8 cellular contexts compared by ENCODE assay signal in genomic region chr14:20460458-20461229, GRCh38. TPM values are rescaled to one million over a fixed set of nuclear protein-coding genes. Genes with fewer than 3 reads are reported as not detected.
DNase-seq lines count a peak whose midpoint lies in the region; ATAC-seq and TF ChIP-seq lines count a peak whose summit lies in the region.

No MANE protein-coding gene starts in this region.

- H3K4me3 ChIP-seq in neuron (ENCODE audit: low read length) = peak overlapping the region; percentile 97
- peak overlapping the region; percentile 77 to 83 for H3K4me3 ChIP-seq in aorta (ENCODE audit: low read length in 2 of 2)

- no peaks in the 10 kb centered on the region for H3K27me3 ChIP-seq in neuron (ENCODE audit: insufficient read depth, low read length)
- H3K27me3 ChIP-seq in aorta (ENCODE audit: control insufficient read depth in 1 of 2, insufficient read depth in 2 of 2, low read length in 1 of 2) = no peaks in the 10 kb centered on the region

- peaks cover 33% of the 10 kb centered on the region for H3K4me1 ChIP-seq in neuron (ENCODE audit: insufficient read depth, low read length)
- no peaks in the 10 kb centered on the region for H3K4me1 ChIP-seq in aorta (ENCODE audit: control insufficient read depth in 1 of 2, insufficient read depth in 2 of 2, low read length in 2 of 2)

- H3K4me1 Mint-ChIP-seq in activated CD8-positive, alpha-beta T cell treated with anti-CD3 and anti-CD28 coated beads, Interleukin-2, amount 10 ng/mL, durations not matched to agents 7 days and 5 days (ENCODE audit: low read depth) = peaks cover 38% of the 10 kb centered on the region

- H3K36me3 Mint-ChIP-seq in activated CD8-positive, alpha-beta T cell treated with anti-CD3 and anti-CD28 coated beads, Interleukin-2, amount 10 ng/mL, durations not matched to agents 7 days and 5 days (ENCODE audit: low read depth) = peaks cover 29% of the 10 kb centered on the region

- intact Hi-C loops in aorta (cut with DNase I) = loop anchor here (2.0 to 10.0 kb wide), 3 partner anchors 116 to 224 kb away; partner anchors contain the start of genes RNASE4 (in 2 of the 2) and PARP2 (in 1 of the 2)

- WGBS in aorta, 2 donors = 6 to 8% methylated on average over 29 to 32 of the region's 32 CpGs

- peaks cover 2% of the 10 kb centered on the region for H3K27me3 Mint-ChIP-seq in activated CD8-positive, alpha-beta T cell treated with anti-CD3 and anti-CD28 coated beads, Interleukin-2, amount 10 ng/mL, durations not matched to agents 7 days and 5 days (ENCODE audit: low read depth)

- CTCF ChIA-PET in activated CD8-positive, alpha-beta T cell treated with anti-CD3 and anti-CD28 coated beads, Interleukin-2, amount 10 ng/mL, durations not matched to agents 7 days and 5 days (lab: Charles Lee) = interaction anchor here (1.0 to 4.2 kb wide), 10 partner anchors 8 to 511 kb away, joined by 3 to 53 read pairs (median 6); partner anchors contain the start of gene TEP1

- POLR2A ChIA-PET in activated CD8-positive, alpha-beta T cell treated with anti-CD3 and anti-CD28 coated beads, Interleukin-2, amount 10 ng/mL, durations not matched to agents 7 days and 5 days (lab: Charles Lee) = interaction anchor here (1.0 to 2.7 kb wide), 7 partner anchors 8 to 118 kb away, joined by 3 to 21 read pairs (median 5); partner anchors contain the start of genes PARP2 and PNP

- H2AFZ ChIP-seq in neuron (ENCODE audit: low read depth, low read length) = no peak overlapping the region

- H3K27ac ChIP-seq in C4-2B (peak overlapping the region; percentile 87), aorta (ENCODE audit: low read depth in 1 of 2, low read length in 2 of 2) (peak overlapping the region in 1 of 2 donors; percentile 50)

- DNase-seq in NCI-H1105 treated with DMSO at 0.1 percent for 48 hours (lab: John Stamatoyannopoulos, UW) = peak; percentile 68
- DNase-seq in activated CD8-positive, alpha-beta T cell treated with anti-CD3 and anti-CD28 coated beads, Interleukin-2, amount 10 ng/mL, durations not matched to agents 7 days and 5 days = peak; percentile 59
- DNase-seq in aorta = no peak
- DNase-seq in NCI-H1092 treated with DMSO at 0.1 percent for 48 hours (lab: John Stamatoyannopoulos, UW) = no peak

- peak overlapping the region; percentile 90 for H3K4me3 Mint-ChIP-seq in activated CD8-positive, alpha-beta T cell treated with anti-CD3 and anti-CD28 coated beads, Interleukin-2, amount 10 ng/mL, durations not matched to agents 7 days and 5 days

- H3K9me3 ChIP-seq in neuron (ENCODE audit: low read length) (no peaks in the 10 kb centered on the region), aorta (ENCODE audit: control insufficient read depth, low read length) (no peaks in the 10 kb centered on the region)

- ATAC-seq in GM21576 (IDR thresholded peaks at IDR 0.05; ENCODE audit: unreplicated experiment) = peak; percentile 7
- ATAC-seq in activated CD8-positive, alpha-beta T cell treated with anti-CD3 and anti-CD28 coated beads, Interleukin-2, amount 10 ng/mL, durations not matched to agents 7 days and 5 days = no peak
- peak; percentile 61 for ATAC-seq in esophagus mucosa
- ATAC-seq in aorta (ENCODE audit: low FRiP score) = no peak

- TF ChIP-seq CTCF in C4-2B (conservative IDR thresholded peaks at IDR 0.05) = no peak

- peak overlapping the region; percentile 91 for H3K27ac Mint-ChIP-seq in activated CD8-positive, alpha-beta T cell treated with anti-CD3 and anti-CD28 coated beads, Interleukin-2, amount 10 ng/mL, durations not matched to agents 7 days and 5 days

- H3K9me3 Mint-ChIP-seq in activated CD8-positive, alpha-beta T cell treated with anti-CD3 and anti-CD28 coated beads, Interleukin-2, amount 10 ng/mL, durations not matched to agents 7 days and 5 days (ENCODE audit: insufficient read depth) = no peaks in the 10 kb centered on the region

- H3K36me3 ChIP-seq in neuron (ENCODE audit: insufficient read depth, low read length) (peaks cover 42% of the 10 kb centered on the region), aorta (ENCODE audit: control insufficient read depth in 1 of 2, insufficient read depth in 2 of 2, low read length in 1 of 2) (peaks cover 0 to 6% of the 10 kb centered on the region in 2 donors)

RNA-seq across cellular contexts. Expression of gene PIP4P1, which starts 0.6 kb away (rescaled TPM):
- 10 to 100 TPM; 31.3 to 31.6 TPM for total RNA-seq in activated CD8-positive, alpha-beta T cell treated with anti-CD3 and anti-CD28 coated beads, Interleukin-2, amount 10 ng/mL, durations not matched to agents 7 days and 5 days
- total RNA-seq in esophagus mucosa (22.8 TPM), aorta (10 to 100 TPM; 25.9 to 27.6 TPM)
- polyA plus RNA-seq in aorta = 10 to 100 TPM; 15.8 to 42.7 TPM

RNA-seq across cellular contexts. Expression of gene APEX1, which starts 5.6 kb away (rescaled TPM):
- 100 to 1,000 TPM; 135 to 142 TPM for total RNA-seq in activated CD8-positive, alpha-beta T cell treated with anti-CD3 and anti-CD28 coated beads, Interleukin-2, amount 10 ng/mL, durations not matched to agents 7 days and 5 days
- total RNA-seq in esophagus mucosa (119 TPM), aorta (10 to 100 TPM; 51.1 to 66.0 TPM)
- polyA plus RNA-seq in aorta = 100 to 1,000 TPM in 1 of 2 donors, 10 to 100 TPM in 1; 84.8 to 122 TPM

RNA-seq across cellular contexts. Expression of gene OSGEP, which starts 6.0 kb away (rescaled TPM):
- 10 to 100 TPM; 51.8 to 56.6 TPM for total RNA-seq in activated CD8-positive, alpha-beta T cell treated with anti-CD3 and anti-CD28 coated beads, Interleukin-2, amount 10 ng/mL, durations not matched to agents 7 days and 5 days
- total RNA-seq in esophagus mucosa (16.2 TPM), aorta (10 to 100 TPM; 27.5 to 40.0 TPM)
- 10 to 100 TPM; 14.9 to 82.1 TPM for polyA plus RNA-seq in aorta

RNA-seq across cellular contexts. Expression of gene PNP, which starts 8.6 kb away (rescaled TPM):
- total RNA-seq in activated CD8-positive, alpha-beta T cell treated with anti-CD3 and anti-CD28 coated beads, Interleukin-2, amount 10 ng/mL, durations not matched to agents 7 days and 5 days = 100 to 1,000 TPM; 211 to 216 TPM
- total RNA-seq in esophagus mucosa (76.4 TPM), aorta (10 to 100 TPM; 46.2 to 54.1 TPM)
- polyA plus RNA-seq in aorta = 10 to 100 TPM; 21.9 to 56.5 TPM

RNA-seq across cellular contexts. Expression of gene KLHL33, which starts 24.7 kb away (rescaled TPM):
- total RNA-seq in activated CD8-positive, alpha-beta T cell treated with anti-CD3 and anti-CD28 coated beads, Interleukin-2, amount 10 ng/mL, durations not matched to agents 7 days and 5 days = 1 to 10 TPM; 2.4 to 2.7 TPM
- total RNA-seq in esophagus mucosa (0.04 TPM), aorta (1 to 10 TPM in 1 of 2 donors, under 1 TPM in 1; 0.39 to 1.3 TPM)
- polyA plus RNA-seq in aorta = under 1 TPM; 0.25 to 0.41 TPM

Comparison
In these comparisons a context has a peak if more than half of its experiments do, and no peak if none do; other contexts are left out.
1. ATAC-seq: peak in GM21576 (single experiment) and esophagus mucosa (single experiment); none in activated CD8-positive, alpha-beta T cell treated with anti-CD3 and anti-CD28 coated beads, Interleukin-2, amount 10 ng/mL, durations not matched to agents 7 days and 5 days (single experiment) and aorta (single experiment).
2. DNase-seq: peak in NCI-H1105 treated with DMSO at 0.1 percent for 48 hours (single experiment) and activated CD8-positive, alpha-beta T cell treated with anti-CD3 and anti-CD28 coated beads, Interleukin-2, amount 10 ng/mL, durations not matched to agents 7 days and 5 days (single experiment); none in aorta (0 of 2) and NCI-H1092 treated with DMSO at 0.1 percent for 48 hours (single experiment).